Comparison of ENCODE assay signal across 8 cellular contexts in genomic region chr1:114154146-114154962, GRCh38. TPM values are rescaled to one million over a fixed set of nuclear protein-coding genes. Genes with fewer than 3 reads are reported as not detected.
DNase-seq lines count a peak whose midpoint lies in the region; ATAC-seq, FAIRE-seq and TF ChIP-seq lines count a peak whose summit lies in the region.

No MANE protein-coding gene starts in this region.

- TF ChIP-seq CTCF in A673 (conservative IDR thresholded peaks at IDR 0.05; ENCODE audit: low read depth, low read length), result no peak
- TF ChIP-seq CTCF in keratinocyte (optimal IDR thresholded peaks at IDR 0.05 in 1 of 3, IDR thresholded peaks at IDR 0.05 in 1 of 3, conservative IDR thresholded peaks at IDR 0.05 in 1 of 3; ENCODE audit: extremely low read depth in 1 of 3, insufficient read depth in 2 of 3, low read length in 3 of 3), result no peak
- no peak for TF ChIP-seq CTCF in tibial nerve (IDR thresholded peaks at IDR 0.05)

- FAIRE-seq in keratinocyte (lab: Jason Lieb, UNC), result no peak

- in situ Hi-C loops in G401 (cut with HindIII; ENCODE audit: low sequenced_read_pairs), result no loop called here

- no peaks in the 10 kb centered on the region for H3K9me3 ChIP-seq in A673 (ENCODE audit: low read depth, low read length, poor library complexity, severe bottlenecking)
- no peaks in the 10 kb centered on the region for H3K9me3 ChIP-seq in keratinocyte (ENCODE audit: control insufficient read depth, low read depth, low read length)
- no peaks in the 10 kb centered on the region for H3K9me3 ChIP-seq in tibial nerve

- TF ChIP-seq EP300 in tibial nerve (IDR thresholded peaks at IDR 0.05), result no peak

- peak overlapping the region; percentile 36 for H3K4me2 ChIP-seq in keratinocyte (ENCODE audit: control insufficient read depth, extremely low read depth, insufficient read depth, low read depth, low read length)

- H2AFZ ChIP-seq in keratinocyte (ENCODE audit: control insufficient read depth, low read length), result no peak overlapping the region

- CTCF ChIA-PET in A673 (lab: Charles Lee), result interaction anchor here (1.1 to 1.4 kb wide), 2 partner anchors 49 to 177 kb away, joined by 3 to 4 read pairs; no protein-coding TSS in a partner anchor

- BruUV-seq in A673 (replicated peaks; lab: Mats Ljungman, UMichigan), result TSS peak; percentile 47

- peaks cover 5% of the 10 kb centered on the region for H3K36me3 ChIP-seq in A673 (ENCODE audit: insufficient read depth, low read length, poor library complexity, severe bottlenecking)
- H3K36me3 ChIP-seq in keratinocyte (ENCODE audit: control insufficient read depth in 2 of 2, extremely low read depth in 1 of 2, insufficient read depth in 2 of 2, low read length in 2 of 2), result no peaks in the 10 kb centered on the region
- H3K36me3 ChIP-seq in tibial nerve, result no peaks in the 10 kb centered on the region

- intact Hi-C loops in A673 (cut with micrococcal nuclease; ENCODE audit: unreplicated experiment), result no loop called here

- 4 to 5% methylated on average over 37 to 39 of the region's 41 CpGs for WGBS in tibial nerve, 2 donors

- no peaks in the 10 kb centered on the region for H3K9me1 ChIP-seq in keratinocyte (ENCODE audit: control insufficient read depth, extremely low read depth, insufficient read depth, low read length)

- H3K4me3 ChIP-seq in A673 (ENCODE audit: low read depth, low read length, poor library complexity, severe bottlenecking) (peak overlapping the region; percentile 82), keratinocyte (ENCODE audit: control insufficient read depth in 2 of 3, extremely low read depth in 1 of 3, insufficient read depth in 2 of 3, low read depth in 1 of 3, low read length in 3 of 3) (no peak overlapping the region), tibial nerve (peak overlapping the region in 1 of 4 donors; percentile 47)

- dilution Hi-C loops in keratinocyte (cut with MboI; ENCODE audit: extremely low pct_ligation_motif_present, low sequenced_read_pairs), result no loop called here

- H3K27me3 ChIP-seq in A673 (replicated peaks; ENCODE audit: insufficient read depth, low read depth, low read length, poor library complexity) (no peaks in the 10 kb centered on the region), keratinocyte (ENCODE audit: control insufficient read depth, extremely low read depth, insufficient read depth, low read length) (peaks cover 69% of the 10 kb centered on the region), tibial nerve (peaks cover 4 to 72% of the 10 kb centered on the region in 2 donors)

- POLR2A ChIA-PET in A673 (lab: Charles Lee; ENCODE audit: low non-redundant PET), result no interaction called here

- no peak overlapping the region for H3K9ac ChIP-seq in keratinocyte (ENCODE audit: control insufficient read depth, extremely low read depth, insufficient read depth, low read length)

- no peak for TF ChIP-seq POLR2A in tibial nerve (IDR thresholded peaks at IDR 0.05)

- H3K27ac ChIP-seq in A673 (ENCODE audit: low read depth, low read length, poor library complexity, severe bottlenecking), result peak overlapping the region; percentile 92
- H3K27ac ChIP-seq in keratinocyte (ENCODE audit: control insufficient read depth, insufficient read depth, low read length), result no peak overlapping the region
- no peak overlapping the region for H3K27ac ChIP-seq in tibial nerve

- no peaks in the 10 kb centered on the region for H3K79me2 ChIP-seq in keratinocyte (ENCODE audit: control insufficient read depth, insufficient read depth, low read length)

- H3K4me1 ChIP-seq in A673 (ENCODE audit: insufficient read depth, low read length, poor library complexity, severe bottlenecking) (peaks cover 34% of the 10 kb centered on the region), keratinocyte (ENCODE audit: control insufficient read depth, extremely low read depth, insufficient read depth, low read length) (peaks cover 15% of the 10 kb centered on the region), tibial nerve (peaks cover 0 to 37% (median 23%) of the 10 kb centered on the region in 4 donors)

- H4K20me1 ChIP-seq in keratinocyte (ENCODE audit: control insufficient read depth, extremely low read depth, insufficient read depth, low read length), result peaks cover 14% of the 10 kb centered on the region

- DNase-seq in A673 (ENCODE audit: low spot score), result peak; percentile 54
- peak; percentile 62 for DNase-seq in G401 (ENCODE audit: low spot score)
- peak; percentile 2 for DNase-seq in amniotic stem cell (lab: John Stamatoyannopoulos, UW)
- no peak for DNase-seq in keratinocyte (ENCODE audit: low read depth, low spot score)
- no peak for DNase-seq in RKO (ENCODE audit: low spot score)
- DNase-seq in tibial nerve (ENCODE audit: low spot score in 2 of 2), result no peak
- no peak for DNase-seq in NCI-H2081 treated with DMSO at 0.1 percent for 48 hours (lab: John Stamatoyannopoulos, UW)

- ATAC-seq in HG02981 (IDR thresholded peaks at IDR 0.05; ENCODE audit: unreplicated experiment), result no peak

RNA-seq across cellular contexts. Expression of gene SYT6, which starts 0.7 kb away (rescaled TPM):
- total RNA-seq in A673 (2021) (66.0 and 71.9 TPM in 2 replicates), tibial nerve (under 1 TPM in 2 of 4 donors, not detected in 2; 0.30 to 0.44 TPM)
- total RNA-seq in G401 (2014; rRNA removed; shearing (Covaris generic)), result not detected in 2 replicates
- not detected in 3 replicates for polyA plus RNA-seq in keratinocyte
- not detected for polyA plus RNA-seq in keratinocyte (2011; ENCODE audit: low read depth)
- not detected in 2 replicates for polyA plus RNA-seq in keratinocyte (2011; cell fraction: cytosol; rRNA removed)
- not detected in 2 replicates for polyA plus RNA-seq in keratinocyte (2011; cell fraction: nucleus; rRNA removed)
- not detected in 2 replicates for polyA plus RNA-seq in keratinocyte (2012; ENCODE audit: low replicate concordance)
- polyA minus RNA-seq in keratinocyte, result not detected in 3 replicates
- not detected for polyA minus RNA-seq in keratinocyte (2011; cell fraction: cytosol; rRNA and poly(A)+ RNA removed)
- not detected in 2 replicates for polyA minus RNA-seq in keratinocyte (2011; cell fraction: nucleus; rRNA and poly(A)+ RNA removed)

Comparison
In these comparisons a context has a peak if more than half of its experiments do, and no peak if none do; other contexts are left out.
1. DNase-seq: peak in A673 (single experiment), G401 (single experiment) and amniotic stem cell (single experiment); none in keratinocyte (single experiment), RKO (single experiment), tibial nerve (0 of 2) and NCI-H2081 treated with DMSO at 0.1 percent for 48 hours (single experiment).
2. RNA of gene SYT6, which starts 0.7 kb away (total RNA-seq): 66.0 to 71.9 TPM in A673; 0.30 to 0.44 TPM in tibial nerve and not detected in G401; every median in the first group is over 10 times any median in the second.